In genomic region chr9:132857601-132858342, GRCh38 we compare ENCODE assay signal across 1 cellular context.
TF ChIP-seq lines count a peak whose summit lies in the region.

No MANE protein-coding gene starts in this region.

TF ChIP-seq in HEK293, 187 proteins besides CTCF, POLR2A, EP300 and RAD21 (continued from another document):
- TF ChIP-seq ELK4 (IDR thresholded peaks at IDR 0.05; ENCODE audit: borderline replicate concordance, low read depth, low read length), result no peak
